In genomic region chr6:35562060-35562459, GRCh38 we compare ENCODE assay signal across 1 cellular context.
TF ChIP-seq lines count a peak whose summit lies in the region.

No MANE protein-coding gene starts in this region.

TF ChIP-seq in GM23338, 12 proteins besides CTCF, POLR2A, EP300 and RAD21 (continued from another document):
- TF ChIP-seq, protein P1, sequence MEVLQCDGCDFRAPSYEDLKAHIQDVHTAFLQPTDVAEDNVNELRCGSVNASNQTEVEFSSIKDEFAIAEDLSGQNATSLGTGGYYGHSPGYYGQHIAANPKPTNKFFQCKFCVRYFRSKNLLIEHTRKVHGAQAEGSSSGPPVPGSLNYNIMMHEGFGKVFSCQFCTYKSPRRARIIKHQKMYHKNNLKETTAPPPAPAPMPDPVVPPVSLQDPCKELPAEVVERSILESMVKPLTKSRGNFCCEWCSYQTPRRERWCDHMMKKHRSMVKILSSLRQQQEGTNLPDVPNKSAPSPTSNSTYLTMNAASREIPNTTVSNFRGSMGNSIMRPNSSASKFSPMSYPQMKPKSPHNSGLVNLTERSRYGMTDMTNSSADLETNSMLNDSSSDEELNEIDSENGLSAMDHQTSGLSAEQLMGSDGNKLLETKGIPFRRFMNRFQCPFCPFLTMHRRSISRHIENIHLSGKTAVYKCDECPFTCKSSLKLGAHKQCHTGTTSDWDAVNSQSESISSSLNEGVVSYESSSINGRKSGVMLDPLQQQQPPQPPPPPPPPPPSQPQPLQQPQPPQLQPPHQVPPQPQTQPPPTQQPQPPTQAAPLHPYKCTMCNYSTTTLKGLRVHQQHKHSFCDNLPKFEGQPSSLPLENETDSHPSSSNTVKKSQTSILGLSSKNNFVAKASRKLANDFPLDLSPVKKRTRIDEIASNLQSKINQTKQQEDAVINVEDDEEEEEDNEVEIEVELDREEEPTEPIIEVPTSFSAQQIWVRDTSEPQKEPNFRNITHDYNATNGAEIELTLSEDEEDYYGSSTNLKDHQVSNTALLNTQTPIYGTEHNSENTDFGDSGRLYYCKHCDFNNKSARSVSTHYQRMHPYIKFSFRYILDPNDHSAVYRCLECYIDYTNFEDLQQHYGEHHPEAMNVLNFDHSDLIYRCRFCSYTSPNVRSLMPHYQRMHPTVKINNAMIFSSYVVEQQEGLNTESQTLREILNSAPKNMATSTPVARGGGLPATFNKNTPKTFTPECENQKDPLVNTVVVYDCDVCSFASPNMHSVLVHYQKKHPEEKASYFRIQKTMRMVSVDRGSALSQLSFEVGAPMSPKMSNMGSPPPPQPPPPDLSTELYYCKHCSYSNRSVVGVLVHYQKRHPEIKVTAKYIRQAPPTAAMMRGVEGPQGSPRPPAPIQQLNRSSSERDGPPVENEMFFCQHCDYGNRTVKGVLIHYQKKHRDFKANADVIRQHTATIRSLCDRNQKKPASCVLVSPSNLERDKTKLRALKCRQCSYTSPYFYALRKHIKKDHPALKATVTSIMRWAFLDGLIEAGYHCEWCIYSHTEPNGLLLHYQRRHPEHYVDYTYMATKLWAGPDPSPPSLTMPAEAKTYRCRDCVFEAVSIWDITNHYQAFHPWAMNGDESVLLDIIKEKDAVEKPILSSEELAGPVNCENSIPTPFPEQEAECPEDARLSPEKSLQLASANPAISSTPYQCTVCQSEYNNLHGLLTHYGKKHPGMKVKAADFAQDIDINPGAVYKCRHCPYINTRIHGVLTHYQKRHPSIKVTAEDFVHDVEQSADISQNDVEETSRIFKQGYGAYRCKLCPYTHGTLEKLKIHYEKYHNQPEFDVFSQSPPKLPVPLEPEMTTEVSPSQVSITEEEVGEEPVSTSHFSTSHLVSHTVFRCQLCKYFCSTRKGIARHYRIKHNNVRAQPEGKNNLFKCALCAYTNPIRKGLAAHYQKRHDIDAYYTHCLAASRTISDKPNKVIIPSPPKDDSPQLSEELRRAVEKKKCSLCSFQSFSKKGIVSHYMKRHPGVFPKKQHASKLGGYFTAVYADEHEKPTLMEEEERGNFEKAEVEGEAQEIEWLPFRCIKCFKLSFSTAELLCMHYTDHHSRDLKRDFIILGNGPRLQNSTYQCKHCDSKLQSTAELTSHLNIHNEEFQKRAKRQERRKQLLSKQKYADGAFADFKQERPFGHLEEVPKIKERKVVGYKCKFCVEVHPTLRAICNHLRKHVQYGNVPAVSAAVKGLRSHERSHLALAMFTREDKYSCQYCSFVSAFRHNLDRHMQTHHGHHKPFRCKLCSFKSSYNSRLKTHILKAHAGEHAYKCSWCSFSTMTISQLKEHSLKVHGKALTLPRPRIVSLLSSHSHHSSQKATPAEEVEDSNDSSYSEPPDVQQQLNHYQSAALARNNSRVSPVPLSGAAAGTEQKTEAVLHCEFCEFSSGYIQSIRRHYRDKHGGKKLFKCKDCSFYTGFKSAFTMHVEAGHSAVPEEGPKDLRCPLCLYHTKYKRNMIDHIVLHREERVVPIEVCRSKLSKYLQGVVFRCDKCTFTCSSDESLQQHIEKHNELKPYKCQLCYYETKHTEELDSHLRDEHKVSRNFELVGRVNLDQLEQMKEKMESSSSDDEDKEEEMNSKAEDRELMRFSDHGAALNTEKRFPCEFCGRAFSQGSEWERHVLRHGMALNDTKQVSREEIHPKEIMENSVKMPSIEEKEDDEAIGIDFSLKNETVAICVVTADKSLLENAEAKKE (CRISPR knock-in tag; IDR thresholded peaks at IDR 0.05): no peak
- TF ChIP-seq EZH2 (IDR thresholded peaks at IDR 0.05; ENCODE audit: low read depth, unreplicated experiment) (no peak), NANOG (IDR thresholded peaks at IDR 0.05; ENCODE audit: borderline replicate concordance) (no peak), ZNF114 (CRISPR knock-in tag; IDR thresholded peaks at IDR 0.05) (no peak), ETS1 (IDR thresholded peaks at IDR 0.05) (no peak), ZNF331 (CRISPR knock-in tag; IDR thresholded peaks at IDR 0.05; ENCODE audit: low read depth) (no peak), EZH2phosphoT487 (IDR thresholded peaks at IDR 0.05; ENCODE audit: unreplicated experiment) (no peak)
TF ChIP-seq in GM23338: peak in this region for 0.
